Comparison of ENCODE assay signal across 9 cellular contexts in genomic region chr11:19311306-19312030, GRCh38.
A peak's percentile ranks its signal among the peaks of the same experiment; 100 is the strongest.
DNase-seq lines count a peak whose midpoint lies in the region; ATAC-seq and TF ChIP-seq lines count a peak whose summit lies in the region.
"Had no signal": no experiment of that assay in that cellular context is flagged by ENCODE, and none has a peak within 500 bp of the region (broad histone marks: within the 10 kb centered on the region; RNA-seq: fewer than 3 reads in every experiment).

No MANE protein-coding gene starts in this region.

- peak overlapping the region; percentile 79 for H2AFZ ChIP-seq in ACC112 (ENCODE audit: low read length, unreplicated experiment)
- H2AFZ ChIP-seq in trophoblast cell (ENCODE audit: insufficient read depth, low read length, poor library complexity): no peak overlapping the region

- H3K9ac ChIP-seq in trophoblast cell (ENCODE audit: low read length): no peak overlapping the region

- no peaks in the 10 kb centered on the region for H3K9me3 Mint-ChIP-seq in activated T-cell treated with anti-CD3 and anti-CD28 coated beads, Interleukin-2, amount 50 U/mL, for 72 hours

- H4K91ac ChIP-seq in trophoblast cell (ENCODE audit: low read depth, low read length): no peak overlapping the region

- no peaks in the 10 kb centered on the region for H3K79me2 ChIP-seq in ACC112 (ENCODE audit: control insufficient read depth, insufficient read depth, low read length, unreplicated experiment)
- H3K79me2 ChIP-seq in trophoblast cell (ENCODE audit: control insufficient read depth, insufficient read depth, low read length, poor library complexity): no peaks in the 10 kb centered on the region

- no peak overlapping the region for H3K27ac ChIP-seq in ACC112 (ENCODE audit: low read depth, low read length)
- no peak overlapping the region for H3K27ac ChIP-seq in trophoblast cell (ENCODE audit: low read depth, low read length)
- H3K27ac ChIP-seq: skin epidermis had no signal

- no peak overlapping the region for H2BK120ac ChIP-seq in trophoblast cell (ENCODE audit: insufficient read depth, low read length, poor library complexity)

- ATAC-seq in HG02885 (IDR thresholded peaks at IDR 0.05; ENCODE audit: poor library complexity, unreplicated experiment): peak; percentile 82
- ATAC-seq in activated T-cell treated with anti-CD3 and anti-CD28 coated beads, Interleukin-2, amount 50 U/mL, for 72 hours (replicated peaks in 1 of 2): peak; percentile 57 to 60

- H3K4ac ChIP-seq in trophoblast cell (ENCODE audit: low read depth, low read length): no peak overlapping the region

- H2BK5ac ChIP-seq in trophoblast cell (ENCODE audit: low read depth, low read length, poor library complexity): no peak overlapping the region

- H3K79me1 ChIP-seq in trophoblast cell (ENCODE audit: low read length): no peaks in the 10 kb centered on the region

- no peak overlapping the region for H4K8ac ChIP-seq in trophoblast cell (ENCODE audit: low read depth, low read length)

- no peaks in the 10 kb centered on the region for H3K27me3 ChIP-seq in ACC112 (ENCODE audit: insufficient read depth, low read length)
- H3K27me3 ChIP-seq in trophoblast cell (ENCODE audit: insufficient read depth, low read length): no peaks in the 10 kb centered on the region

- no peak overlapping the region for H3K18ac ChIP-seq in trophoblast cell (ENCODE audit: low read length)

- H3K9me3 ChIP-seq in trophoblast cell (ENCODE audit: insufficient read depth, low read depth, low read length): no peaks in the 10 kb centered on the region

- H3K4me1 Mint-ChIP-seq in activated T-cell treated with anti-CD3 and anti-CD28 coated beads, Interleukin-2, amount 50 U/mL, for 72 hours (ENCODE audit: low read depth): no peaks in the 10 kb centered on the region

- no peak overlapping the region for H2BK12ac ChIP-seq in trophoblast cell (ENCODE audit: low read length)

- H3K4me3 ChIP-seq in ACC112 (ENCODE audit: low read depth, low read length) (no peak overlapping the region), trophoblast cell (ENCODE audit: low read depth, low read length) (no peak overlapping the region)
- H3K4me3 ChIP-seq: skin epidermis had no signal

- no CpG with 5 or more reads among the region's 3 CpGs for WGBS in trophoblast cell (ENCODE audit: extremely low coverage, insufficient coverage, insufficient read length)

- TF ChIP-seq CTCF in GM12872 (IDR thresholded peaks at IDR 0.05; ENCODE audit: insufficient read depth, low read depth, low read length): peak; percentile 86

- H3K4me1 ChIP-seq in ACC112 (ENCODE audit: control insufficient read depth, insufficient read depth, low read length, unreplicated experiment) (peaks cover 3% of the 10 kb centered on the region), trophoblast cell (ENCODE audit: control insufficient read depth in 1 of 2, insufficient read depth in 2 of 2, low read length in 2 of 2) (no peaks in the 10 kb centered on the region)

- H3K27me3 Mint-ChIP-seq in activated T-cell treated with anti-CD3 and anti-CD28 coated beads, Interleukin-2, amount 50 U/mL, for 72 hours (ENCODE audit: low read depth): no peaks in the 10 kb centered on the region

- H3K27ac Mint-ChIP-seq in activated T-cell treated with anti-CD3 and anti-CD28 coated beads, Interleukin-2, amount 50 U/mL, for 72 hours: no peak overlapping the region

- H2AK5ac ChIP-seq in trophoblast cell (ENCODE audit: low read length): no peak overlapping the region

- DNase-seq in NCI-H345 treated with DMSO at 0.1 percent for 48 hours (lab: John Stamatoyannopoulos, UW; ENCODE audit: unreplicated experiment) (peak; percentile 17), head of caudate nucleus (peak; percentile 34 to 94 (median 83)), trophoblast cell (peak; percentile 29 to 80), amniotic stem cell (lab: John Stamatoyannopoulos, UW) (no peak)
- peak; percentile 56 to 63 for DNase-seq in activated T-cell treated with anti-CD3 and anti-CD28 coated beads, Interleukin-2, amount 50 U/mL, for 72 hours

- no peaks in the 10 kb centered on the region for H3K36me3 ChIP-seq in ACC112 (ENCODE audit: insufficient read depth, low read length)
- no peaks in the 10 kb centered on the region for H3K36me3 ChIP-seq in trophoblast cell (ENCODE audit: control insufficient read depth in 1 of 2, insufficient read depth in 2 of 2, low read length in 2 of 2)

- H3K14ac ChIP-seq in trophoblast cell (ENCODE audit: low read length): no peak overlapping the region

- H3K4me2 ChIP-seq in trophoblast cell (ENCODE audit: low read length): no peak overlapping the region

- intact Hi-C loops in head of caudate nucleus (cut with DNase I): loop anchor here (2.0 kb wide), 1 partner anchor 241 kb away; no protein-coding TSS in a partner anchor

- no peak overlapping the region for H3K23ac ChIP-seq in trophoblast cell (ENCODE audit: low read length)

- H3K36me3 Mint-ChIP-seq in activated T-cell treated with anti-CD3 and anti-CD28 coated beads, Interleukin-2, amount 50 U/mL, for 72 hours (ENCODE audit: insufficient read depth in 2 of 2): no peaks in the 10 kb centered on the region

- no peak overlapping the region for H4K12ac ChIP-seq in trophoblast cell (ENCODE audit: low read depth, low read length)

- no peak overlapping the region for H3K4me3 Mint-ChIP-seq in activated T-cell treated with anti-CD3 and anti-CD28 coated beads, Interleukin-2, amount 50 U/mL, for 72 hours
